ENCODE assay signal across 25 cellular contexts in the genomic region with DNA sequence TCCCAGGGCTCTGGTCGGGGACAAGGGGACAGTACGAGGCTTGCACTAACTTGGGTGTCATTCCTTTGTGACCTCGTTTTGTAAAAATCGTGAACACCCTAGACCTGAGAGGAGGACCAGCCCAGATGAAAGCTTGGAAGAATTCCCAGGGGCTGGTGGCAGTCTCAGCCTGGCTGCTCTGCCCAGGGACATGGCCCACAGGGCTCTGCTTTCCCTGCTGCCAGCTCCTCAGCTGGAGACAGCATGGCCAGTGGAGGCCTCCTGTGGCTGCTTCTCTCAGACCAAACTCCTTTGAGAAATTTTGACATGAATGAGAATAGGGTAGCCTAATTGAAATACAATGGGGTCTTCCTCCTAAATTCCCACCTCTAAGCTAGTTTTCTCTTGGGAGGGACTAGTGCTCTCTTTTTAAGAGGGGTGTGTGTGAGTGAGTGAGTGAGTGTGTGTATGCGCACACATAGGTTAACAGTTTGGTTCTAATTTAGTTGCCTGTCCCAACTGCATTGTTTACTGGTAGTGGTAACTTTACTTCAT.
"Had no signal": no experiment of that assay in that cellular context is flagged by ENCODE, and none has a peak within 500 bp of the region (broad histone marks: within the 10 kb centered on the region; RNA-seq: fewer than 3 reads in every experiment).

No MANE protein-coding gene starts in this region.

- DNase-seq: activated CD4-positive, alpha-beta T cell treated with anti-CD3 and anti-CD28 coated beads for 1 hour; activated CD4-positive, alpha-beta T cell treated with anti-CD3 and anti-CD28 coated beads, Interleukin-2, amount 10 ng/mL, durations not matched to agents 7 days and 5 days; activated CD8-positive, alpha-beta T cell treated with anti-CD3 and anti-CD28 coated beads for 36 hours; activated naive CD4-positive, alpha-beta T cell treated with Interleukin-2 at 50 U/mL for 16 hours; activated T-cell treated with anti-CD3 and anti-CD28 coated beads, Interleukin-2, amount 50 U/mL, for 4 hours; dermis blood vessel endothelial cell; effector CD4-positive, alpha-beta T cell; left colon; mammary epithelial cell; natural killer cell; pancreas; psoas muscle; stimulated activated CD4-positive, alpha-beta T cell treated with anti-CD3 and anti-CD28 coated beads, Interleukin-1b, Interleukin-23, amount 100 ng/mL, for 48 hours; stimulated activated CD4-positive, alpha-beta T cell treated with anti-CD3 and anti-CD28 coated beads, Interleukin-4, amount 100 ng/mL, for 4 hours; stimulated activated CD8-positive, alpha-beta memory T cell treated with anti-CD3 and anti-CD28 coated beads, Interleukin-4, amount 100 ng/mL, for 48 hours; T-helper 2 cell had no signal

- H3K9me3 Mint-ChIP-seq: activated CD4-positive, alpha-beta T cell treated with anti-CD3 and anti-CD28 coated beads, Interleukin-2, amount 10 ng/mL, durations not matched to agents 7 days and 5 days; activated CD8-positive, alpha-beta T cell treated with anti-CD3 and anti-CD28 coated beads for 36 hours; activated T-cell treated with anti-CD3 and anti-CD28 coated beads, Interleukin-2, amount 50 U/mL, for 4 hours; activated T-helper 17 cell treated with anti-CD3 and anti-CD28 coated beads, Interleukin-2, amount 50 U/mL, for 72 hours; central memory CD8-positive, alpha-beta T cell; natural killer cell; stimulated activated memory B cell treated with anti-CD40 and anti-IgM and Interleukin-4, amounts not matched to agents 10 μg/mL and 1 μg/mL and 100 μg/mL, for 72 hours had no signal

- H3K4me1 Mint-ChIP-seq: activated CD4-positive, alpha-beta T cell treated with anti-CD3 and anti-CD28 coated beads, Interleukin-2, amount 10 ng/mL, durations not matched to agents 7 days and 5 days; activated T-helper 17 cell treated with anti-CD3 and anti-CD28 coated beads, Interleukin-2, amount 50 U/mL, for 72 hours; central memory CD8-positive, alpha-beta T cell had no signal

- H3K4me2 ChIP-seq: smooth muscle cell had no signal

- H3K36me3 ChIP-seq: pancreas, right atrium auricular region had no signal

- H3K4me3 ChIP-seq: pancreas, psoas muscle, right atrium auricular region, smooth muscle cell, suprapubic skin, tibial nerve had no signal

- H3K9me3 ChIP-seq: pancreas, psoas muscle, right atrium auricular region, suprapubic skin, tibial nerve had no signal

- H3K4me1 ChIP-seq: suprapubic skin had no signal

- H3K27me3 Mint-ChIP-seq: activated CD4-positive, alpha-beta T cell treated with anti-CD3 and anti-CD28 coated beads, Interleukin-2, amount 10 ng/mL, durations not matched to agents 7 days and 5 days; activated CD8-positive, alpha-beta T cell treated with anti-CD3 and anti-CD28 coated beads for 36 hours; activated naive CD8-positive, alpha-beta T cell; activated T-helper 17 cell treated with anti-CD3 and anti-CD28 coated beads, Interleukin-2, amount 50 U/mL, for 72 hours; central memory CD8-positive, alpha-beta T cell; stimulated activated memory B cell treated with anti-CD40 and anti-IgM and Interleukin-4, amounts not matched to agents 10 μg/mL and 1 μg/mL and 100 μg/mL, for 72 hours had no signal

- H3K36me3 Mint-ChIP-seq: activated naive CD8-positive, alpha-beta T cell; natural killer cell; stimulated activated memory B cell treated with anti-CD40 and anti-IgM and Interleukin-4, amounts not matched to agents 10 μg/mL and 1 μg/mL and 100 μg/mL, for 72 hours had no signal

- H3K27ac Mint-ChIP-seq: activated CD4-positive, alpha-beta T cell treated with anti-CD3 and anti-CD28 coated beads, Interleukin-2, amount 10 ng/mL, durations not matched to agents 7 days and 5 days; activated CD8-positive, alpha-beta T cell treated with anti-CD3 and anti-CD28 coated beads for 36 hours; activated naive CD8-positive, alpha-beta T cell; activated T-helper 17 cell treated with anti-CD3 and anti-CD28 coated beads, Interleukin-2, amount 50 U/mL, for 72 hours; natural killer cell; stimulated activated memory B cell treated with anti-CD40 and anti-IgM and Interleukin-4, amounts not matched to agents 10 μg/mL and 1 μg/mL and 100 μg/mL, for 72 hours had no signal

- H3K4me3 Mint-ChIP-seq: activated CD4-positive, alpha-beta T cell treated with anti-CD3 and anti-CD28 coated beads, Interleukin-2, amount 10 ng/mL, durations not matched to agents 7 days and 5 days; activated CD8-positive, alpha-beta T cell treated with anti-CD3 and anti-CD28 coated beads for 36 hours; activated naive CD8-positive, alpha-beta T cell; activated T-cell treated with anti-CD3 and anti-CD28 coated beads, Interleukin-2, amount 50 U/mL, for 4 hours; activated T-helper 17 cell treated with anti-CD3 and anti-CD28 coated beads, Interleukin-2, amount 50 U/mL, for 72 hours; central memory CD8-positive, alpha-beta T cell; natural killer cell; stimulated activated memory B cell treated with anti-CD40 and anti-IgM and Interleukin-4, amounts not matched to agents 10 μg/mL and 1 μg/mL and 100 μg/mL, for 72 hours had no signal

- H3K27ac ChIP-seq: epithelial cell of prostate, pancreas, psoas muscle, right atrium auricular region, suprapubic skin, tibial nerve had no signal

- H3K27me3 ChIP-seq: pancreas, right atrium auricular region, suprapubic skin, tibial nerve had no signal
